Comparison of ENCODE assay signal across 17 cellular contexts in the genomic region with DNA sequence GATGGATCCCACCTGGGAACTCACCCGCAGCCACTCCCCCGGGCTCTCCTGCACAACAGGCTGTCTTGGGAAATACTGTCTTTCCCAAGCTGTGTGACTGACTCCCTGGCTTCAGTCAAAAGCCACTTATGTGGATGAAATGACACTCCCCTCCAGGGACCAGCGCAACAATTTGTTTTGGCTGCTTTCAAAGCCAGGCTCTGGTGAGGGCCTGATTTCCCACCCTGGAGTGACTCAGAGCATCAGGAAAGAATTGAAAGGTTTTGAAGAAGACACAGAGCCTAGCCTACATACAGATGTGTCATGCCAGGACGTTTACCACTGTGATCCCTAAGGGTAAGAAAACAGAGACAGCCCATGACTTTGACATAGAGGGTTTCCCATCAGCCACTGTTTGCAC.
DNase-seq lines count a peak whose midpoint lies in the region; ATAC-seq, FAIRE-seq and TF ChIP-seq lines count a peak whose summit lies in the region.
"Had no signal": no experiment of that assay in that cellular context is flagged by ENCODE, and none has a peak within 500 bp of the region (broad histone marks: within the 10 kb centered on the region; RNA-seq: fewer than 3 reads in every experiment).

No MANE protein-coding gene starts in this region.

- no TSS peak for BruUV-seq in A673 (replicated peaks; lab: Mats Ljungman, UMichigan)

- peaks cover 5% of the 10 kb centered on the region for H3K9me3 Mint-ChIP-seq in astrocyte (ENCODE audit: unreplicated experiment)
- H3K9me3 Mint-ChIP-seq: activated naive CD4-positive, alpha-beta T cell treated with anti-CD3 and anti-CD28 coated beads, Interleukin-2, amount 10 ng/mL, durations not matched to agents 7 days and 5 days; stimulated activated effector memory CD8-positive, alpha-beta T cell treated with anti-CD3 and anti-CD28 coated beads, Interleukin-12 subunit alpha, Interleukin-12 subunit beta, amount 100 ng/mL, for 72 hours had no signal

- CTCF ChIA-PET in A673 (lab: Charles Lee) = no interaction called here

- peaks cover 33% of the 10 kb centered on the region for H3K4me1 Mint-ChIP-seq in astrocyte (ENCODE audit: low read depth, unreplicated experiment)
- H3K4me1 Mint-ChIP-seq: activated naive CD4-positive, alpha-beta T cell treated with anti-CD3 and anti-CD28 coated beads, Interleukin-2, amount 10 ng/mL, durations not matched to agents 7 days and 5 days; B cell; stimulated activated effector memory CD8-positive, alpha-beta T cell treated with anti-CD3 and anti-CD28 coated beads, Interleukin-12 subunit alpha, Interleukin-12 subunit beta, amount 100 ng/mL, for 72 hours had no signal

- POLR2A ChIA-PET in A673 (lab: Charles Lee; ENCODE audit: low non-redundant PET) = no interaction called here

- intact Hi-C loops in A673 (cut with micrococcal nuclease; ENCODE audit: unreplicated experiment) (no loop called here), spleen (cut with DNase I; ENCODE audit: low total_unique reads) (no loop called here)

- ATAC-seq in HG02642 (IDR thresholded peaks at IDR 0.05; ENCODE audit: poor library complexity, unreplicated experiment) = no peak
- ATAC-seq: stimulated activated effector memory CD8-positive, alpha-beta T cell treated with anti-CD3 and anti-CD28 coated beads, Interleukin-12 subunit alpha, Interleukin-12 subunit beta, amount 100 ng/mL, for 72 hours had no signal

- H3K4me3 ChIP-seq in A673 (ENCODE audit: low read depth, low read length, poor library complexity, severe bottlenecking) (no peak overlapping the region), astrocyte (ENCODE audit: insufficient read depth, low read depth, low read length) (no peak overlapping the region), WERI-Rb-1 (ENCODE audit: low read depth, low read length) (no peak overlapping the region), spleen (no peak overlapping the region)

- H4K20me1 ChIP-seq in astrocyte (ENCODE audit: insufficient read depth, low read length) = no peaks in the 10 kb centered on the region

- no peak for TF ChIP-seq CTCF in A673 (conservative IDR thresholded peaks at IDR 0.05; ENCODE audit: low read depth, low read length)
- no peak for TF ChIP-seq CTCF in astrocyte (IDR thresholded peaks at IDR 0.05; ENCODE audit: insufficient read depth, low read depth, low read length)
- TF ChIP-seq CTCF in WERI-Rb-1 (IDR thresholded peaks at IDR 0.05; ENCODE audit: low read depth, low read length) = no peak
- no peak for TF ChIP-seq CTCF in spleen (IDR thresholded peaks at IDR 0.05 in 8 of 11, conservative IDR thresholded peaks at IDR 0.05 in 3 of 11)

- H3K4me2 ChIP-seq in astrocyte (ENCODE audit: low read length) = peak overlapping the region; percentile 11

- H3K4me1 ChIP-seq in A673 (ENCODE audit: insufficient read depth, low read length, poor library complexity, severe bottlenecking) = peaks cover 6% of the 10 kb centered on the region
- H3K4me1 ChIP-seq in astrocyte (ENCODE audit: insufficient read depth, low read length) = peaks cover 43% of the 10 kb centered on the region
- peaks cover 0 to 11% (median 0%) of the 10 kb centered on the region in 6 donors for H3K4me1 ChIP-seq in spleen

- H3K79me2 ChIP-seq in astrocyte (ENCODE audit: insufficient read depth, low read length) = no peaks in the 10 kb centered on the region

- H3K27me3 ChIP-seq in A673 (replicated peaks; ENCODE audit: insufficient read depth, low read depth, low read length, poor library complexity) = no peaks in the 10 kb centered on the region
- H3K27me3 ChIP-seq in astrocyte (ENCODE audit: insufficient read depth, low read length) = no peaks in the 10 kb centered on the region
- peaks cover 2% of the 10 kb centered on the region for H3K27me3 ChIP-seq in WERI-Rb-1 (ENCODE audit: insufficient read depth, low read depth, severe bottlenecking)
- H3K27me3 ChIP-seq in spleen (replicated peaks in 1 of 7) = peaks cover 0 to 33% (median 0%) of the 10 kb centered on the region in 7 donors

- H3K9me3 ChIP-seq in A673 (ENCODE audit: low read depth, low read length, poor library complexity, severe bottlenecking) (no peaks in the 10 kb centered on the region), astrocyte (ENCODE audit: insufficient read depth, low read depth, low read length) (no peaks in the 10 kb centered on the region), WERI-Rb-1 (ENCODE audit: severe bottlenecking) (no peaks in the 10 kb centered on the region), spleen (no peaks in the 10 kb centered on the region)

- peak overlapping the region; percentile 5 for H3K9ac ChIP-seq in astrocyte (ENCODE audit: low read length)

- peak overlapping the region; percentile 12 for H3K27ac Mint-ChIP-seq in astrocyte (ENCODE audit: unreplicated experiment)
- H3K27ac Mint-ChIP-seq: activated naive CD4-positive, alpha-beta T cell treated with anti-CD3 and anti-CD28 coated beads, Interleukin-2, amount 10 ng/mL, durations not matched to agents 7 days and 5 days; B cell; stimulated activated effector memory CD8-positive, alpha-beta T cell treated with anti-CD3 and anti-CD28 coated beads, Interleukin-12 subunit alpha, Interleukin-12 subunit beta, amount 100 ng/mL, for 72 hours had no signal

- WGBS in spleen, 5 donors = 44 to 59% (median 51%) methylated on average over 3 to 4 of the region's 4 CpGs

- H2AFZ ChIP-seq in astrocyte (ENCODE audit: low read depth, low read length) = no peak overlapping the region

- H3K4me3 Mint-ChIP-seq in astrocyte (ENCODE audit: unreplicated experiment) = no peak overlapping the region
- H3K4me3 Mint-ChIP-seq: activated naive CD4-positive, alpha-beta T cell treated with anti-CD3 and anti-CD28 coated beads, Interleukin-2, amount 10 ng/mL, durations not matched to agents 7 days and 5 days; B cell; stimulated activated effector memory CD8-positive, alpha-beta T cell treated with anti-CD3 and anti-CD28 coated beads, Interleukin-12 subunit alpha, Interleukin-12 subunit beta, amount 100 ng/mL, for 72 hours had no signal

- H3K27ac ChIP-seq in A673 (ENCODE audit: low read depth, low read length, poor library complexity, severe bottlenecking) (no peak overlapping the region), astrocyte (ENCODE audit: low read depth, low read length) (peak overlapping the region; percentile 70), WERI-Rb-1 (no peak overlapping the region), spleen (no peak overlapping the region)

- peak; percentile 30 for DNase-seq in A673 (ENCODE audit: low spot score)
- DNase-seq in H4 (ENCODE audit: low spot score) = peak; percentile 53
- peak; percentile 72 for DNase-seq in astrocyte (ENCODE audit: low read depth)
- peak; percentile 40 for DNase-seq in iris pigment epithelial cell (ENCODE audit: low read depth)
- no peak for DNase-seq in WERI-Rb-1
- DNase-seq in spleen = no peak
- DNase-seq in NOMO-1 treated with DMSO at 0.1 percent for 48 hours (lab: John Stamatoyannopoulos, UW; ENCODE audit: unreplicated experiment) = no peak
- DNase-seq: activated naive CD4-positive, alpha-beta T cell treated with anti-CD3 and anti-CD28 coated beads, Interleukin-2, amount 10 ng/mL, durations not matched to agents 7 days and 5 days; DND-41; GOT3; kidney; NCI-H510A treated with DMSO at 0.1 percent for 48 hours; stimulated activated CD4-positive, alpha-beta T cell treated with anti-CD3 and anti-CD28 coated beads, Interleukin-4, amount 100 ng/mL, for 1 hour had no signal

- TF ChIP-seq POLR2A in spleen (IDR thresholded peaks at IDR 0.05) = no peak

- H3K27me3 Mint-ChIP-seq in astrocyte (ENCODE audit: low read depth, unreplicated experiment) = peaks cover 2% of the 10 kb centered on the region

- peak; percentile 90 for FAIRE-seq in astrocyte (lab: Jason Lieb, UNC)
- FAIRE-seq: colon, kidney had no signal

- H3K36me3 ChIP-seq in A673 (ENCODE audit: insufficient read depth, low read length, poor library complexity, severe bottlenecking) = no peaks in the 10 kb centered on the region
- H3K36me3 ChIP-seq in astrocyte (ENCODE audit: insufficient read depth, low read length) = no peaks in the 10 kb centered on the region
- H3K36me3 ChIP-seq in WERI-Rb-1 = no peaks in the 10 kb centered on the region
- H3K36me3 ChIP-seq in spleen = no peaks in the 10 kb centered on the region

- no peaks in the 10 kb centered on the region for H3K36me3 Mint-ChIP-seq in astrocyte (ENCODE audit: low read depth, unreplicated experiment)
- H3K36me3 Mint-ChIP-seq: activated naive CD4-positive, alpha-beta T cell treated with anti-CD3 and anti-CD28 coated beads, Interleukin-2, amount 10 ng/mL, durations not matched to agents 7 days and 5 days; stimulated activated effector memory CD8-positive, alpha-beta T cell treated with anti-CD3 and anti-CD28 coated beads, Interleukin-12 subunit alpha, Interleukin-12 subunit beta, amount 100 ng/mL, for 72 hours had no signal

Comparison
In these comparisons a context has a peak if more than half of its experiments do, and no peak if none do; other contexts are left out.
1. DNase-seq: peak in A673 (single experiment), H4 (single experiment), astrocyte (single experiment) and iris pigment epithelial cell (single experiment); none in WERI-Rb-1 (single experiment), spleen (single experiment) and NOMO-1 treated with DMSO at 0.1 percent for 48 hours (single experiment).